22 cellular contexts compared by ENCODE assay signal in genomic region chr14:65200454-65200853, GRCh38.
"Had no signal": no experiment of that assay in that cellular context is flagged by ENCODE, and none has a peak within 500 bp of the region (broad histone marks: within the 10 kb centered on the region; RNA-seq: fewer than 3 reads in every experiment).

No MANE protein-coding gene starts in this region.

- H3K9me3 ChIP-seq: left ventricle myocardium inferior, right atrium auricular region, testis, transverse colon had no signal

- H3K27ac ChIP-seq: left ventricle myocardium inferior, right atrium auricular region, testis, transverse colon, VCaP had no signal

- DNase-seq: activated CD4-positive, alpha-beta T cell treated with anti-CD3 and anti-CD28 coated beads for 48 hours; activated CD4-positive, alpha-beta T cell treated with anti-CD3 and anti-CD28 coated beads, Interleukin-2, amount 50 U/mL, for 48 hours; activated CD8-positive, alpha-beta memory T cell treated with anti-CD3 and anti-CD28 coated beads for 24 hours; activated effector memory CD4-positive, alpha-beta T cell treated with Interleukin-2 at 50 U/mL for 16 hours; activated naive CD4-positive, alpha-beta T cell treated with Interleukin-2 at 50 U/mL for 16 hours; activated naive CD8-positive, alpha-beta T cell treated with anti-CD3 and anti-CD28 coated beads, Interleukin-2, amount 10 ng/mL, durations not matched to agents 7 days and 5 days; amniotic stem cell; endodermal cell; foreskin melanocyte; glutamatergic neuron; left ventricle myocardium inferior; mesendoderm; natural killer cell; stimulated activated CD4-positive, alpha-beta T cell treated with anti-CD3 and anti-CD28 coated beads, Interleukin-15, amount 100 ng/mL, for 24 hours; stimulated activated CD4-positive, alpha-beta T cell treated with anti-CD3 and anti-CD28 coated beads, Interleukin-2, amount 100 ng/mL, for 24 hours; stimulated activated naive CD4-positive, alpha-beta T cell; testis; transverse colon had no signal

- H3K4me3 ChIP-seq: left ventricle myocardium inferior, lung, right atrium auricular region, testis, transverse colon had no signal

- H3K36me3 ChIP-seq: left ventricle myocardium inferior, right atrium auricular region, transverse colon had no signal

- H3K27me3 ChIP-seq: right atrium auricular region, testis, transverse colon had no signal

- H3K4me1 ChIP-seq: left ventricle myocardium inferior, right atrium auricular region, testis, transverse colon had no signal

- ATAC-seq: esophagus mucosa, natural killer cell had no signal
